In genomic region chr15:22559701-22560100, GRCh38 we compare ENCODE assay signal across 6 cellular contexts.
DNase-seq lines count a peak whose midpoint lies in the region; ATAC-seq and TF ChIP-seq lines count a peak whose summit lies in the region.
"Not testable (repeated sequence)": the region's sequence is repeated elsewhere in the genome, so short reads cannot be mapped to it uniquely, and the experiment has no call there.

No MANE protein-coding gene starts in this region.

- H3K4me1 Mint-ChIP-seq in WTC11, result not testable (repeated sequence)

- H3K27ac ChIP-seq in 22Rv1, result not testable (repeated sequence)

- H3K4me3 Mint-ChIP-seq in WTC11, result not testable (repeated sequence)

- DNase-seq in WTC11 (ENCODE audit: low spot score) (peak; percentile 10), head of caudate nucleus (peak in 27 of 42 donors; percentile 5 to 67 (median 28)), Right ventricle myocardium inferior (ENCODE audit: missing footprints) (peak; percentile 34), Right ventricle myocardium superior (peak; percentile 29), left ventricle myocardium superior (peak; percentile 7)

- not testable (repeated sequence) for H3K9me3 Mint-ChIP-seq in WTC11

- H3K27me3 Mint-ChIP-seq in WTC11 (ENCODE audit: low read depth), result not testable (repeated sequence)

- POLR2A ChIA-PET in WTC11 (lab: Charles Lee), result not testable (repeated sequence)

- not testable (repeated sequence) for H3K27ac Mint-ChIP-seq in WTC11

- intact Hi-C loops in head of caudate nucleus (cut with DNase I); Right ventricle myocardium inferior (cut with DNase I); Right ventricle myocardium superior (cut with DNase I); left ventricle myocardium superior (cut with micrococcal nuclease): not testable (repeated sequence)

- peaks cover 11% of the 10 kb centered on the region for H3K36me3 Mint-ChIP-seq in WTC11

- ATAC-seq in WTC11; Right ventricle myocardium inferior; Right ventricle myocardium superior (ENCODE audit: poor library complexity); left ventricle myocardium superior: not testable (repeated sequence)

- CTCF ChIA-PET in WTC11 (lab: Charles Lee), result not testable (repeated sequence)

- TF ChIP-seq CTCF in 22Rv1 (IDR thresholded peaks at IDR 0.05), result peak; percentile 38
- not testable (repeated sequence) for TF ChIP-seq CTCF in WTC11 (IDR thresholded peaks at IDR 0.05)
